Comparison of ENCODE assay signal across 18 cellular contexts in the genomic region with DNA sequence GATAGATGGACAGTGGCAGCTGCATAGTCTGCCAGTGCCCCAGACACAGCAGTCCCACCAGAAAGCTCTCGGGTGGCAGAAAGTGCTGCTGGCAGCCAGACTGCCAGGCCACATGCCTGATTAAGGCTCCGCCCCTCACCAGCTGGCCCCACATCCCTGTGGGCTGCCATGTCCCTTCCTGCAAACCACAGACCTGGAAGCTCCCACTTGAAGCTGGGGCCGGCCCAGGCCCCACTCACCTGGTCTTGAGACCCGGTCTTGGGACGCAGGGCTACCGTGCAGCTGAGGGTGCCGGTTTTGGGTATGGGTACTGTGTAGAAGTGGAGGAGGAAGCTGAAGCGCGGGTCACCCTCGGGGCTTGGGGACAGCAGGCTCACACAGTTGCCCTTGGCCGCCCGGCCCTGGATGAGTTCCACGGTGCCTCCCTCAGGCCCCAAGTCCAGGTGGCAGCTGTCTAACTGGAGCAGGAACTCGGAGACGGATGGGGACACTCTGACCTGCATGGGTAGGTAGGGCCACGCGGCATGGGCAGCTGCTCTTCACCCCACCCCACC. TPM values are rescaled to one million over a fixed set of nuclear protein-coding genes. Genes with fewer than 3 reads are reported as not detected.
DNase-seq lines count a peak whose midpoint lies in the region; ATAC-seq, FAIRE-seq and TF ChIP-seq lines count a peak whose summit lies in the region.
"Had no signal": no experiment of that assay in that cellular context is flagged by ENCODE, and none has a peak within 500 bp of the region (broad histone marks: within the 10 kb centered on the region; RNA-seq: fewer than 3 reads in every experiment).

No MANE protein-coding gene starts in this region.

- peaks cover 8% of the 10 kb centered on the region; the same call in 1 of the 2 replicates for H3K36me3 Mint-ChIP-seq in WTC11

- H2AFZ ChIP-seq in smooth muscle cell (ENCODE audit: low read depth), result no peak overlapping the region

- no peak overlapping the region for H3K9ac ChIP-seq in smooth muscle cell (ENCODE audit: low read depth)

- H3K27ac ChIP-seq in A549 (no peak overlapping the region), smooth muscle cell (ENCODE audit: low read depth) (no peak overlapping the region), testis (peak overlapping the region in 1 of 2 donors; percentile 66)
- H3K27ac ChIP-seq: Peyer's patch, uterus had no signal

- H3K27me3 Mint-ChIP-seq in WTC11 (ENCODE audit: low read depth), result no peaks in the 10 kb centered on the region
- H3K27me3 Mint-ChIP-seq: B cell; stimulated activated memory B cell treated with anti-CD40 and anti-IgM and Interleukin-4, amounts not matched to agents 10 μg/mL and 1 μg/mL and 100 μg/mL, for 72 hours had no signal

- H3K4me1 ChIP-seq in A549, result no peaks in the 10 kb centered on the region
- H3K4me1 ChIP-seq in smooth muscle cell (ENCODE audit: low read depth), result no peaks in the 10 kb centered on the region
- H3K4me1 ChIP-seq in testis, result peaks cover 15% of the 10 kb centered on the region
- H3K4me1 ChIP-seq: breast epithelium, Peyer's patch, uterus had no signal

- no peaks in the 10 kb centered on the region for H3K9me3 ChIP-seq in A549
- no peaks in the 10 kb centered on the region for H3K9me3 ChIP-seq in smooth muscle cell (replicated peaks; ENCODE audit: low read depth)
- H3K9me3 ChIP-seq in testis, result no peaks in the 10 kb centered on the region
- H3K9me3 ChIP-seq: breast epithelium, Peyer's patch, uterus had no signal

- no peaks in the 10 kb centered on the region for H3K4me1 Mint-ChIP-seq in WTC11
- H3K4me1 Mint-ChIP-seq: B cell; stimulated activated memory B cell treated with anti-CD40 and anti-IgM and Interleukin-4, amounts not matched to agents 10 μg/mL and 1 μg/mL and 100 μg/mL, for 72 hours had no signal

- no peak for FAIRE-seq in A549 (lab: Jason Lieb, UNC)
- FAIRE-seq: GM12891, islet of Langerhans had no signal

- H3K4me2 ChIP-seq in A549 (no peak overlapping the region), smooth muscle cell (no peak overlapping the region)

- H3K4me3 ChIP-seq in A549, result no peak overlapping the region
- H3K4me3 ChIP-seq in smooth muscle cell, result no peak overlapping the region
- H3K4me3 ChIP-seq in testis, result no peak overlapping the region
- H3K4me3 ChIP-seq: breast epithelium, Peyer's patch, uterus had no signal

- no peaks in the 10 kb centered on the region for H3K79me2 ChIP-seq in smooth muscle cell (ENCODE audit: low read depth)

- no peak for TF ChIP-seq RAD21 in A549 (conservative IDR thresholded peaks at IDR 0.05 in 1 of 2, IDR thresholded peaks at IDR 0.05 in 1 of 2)

- POLR2A ChIA-PET in A549 (lab: Yijun Ruan, JAX), result interaction anchor here (1.0 kb wide), 1 partner anchor 15 kb away, joined by 4 read pairs; a partner anchor contains a TSS
- POLR2A ChIA-PET in WTC11 (lab: Charles Lee), result no interaction called here

- TF ChIP-seq POLR2A in A549 (IDR thresholded peaks at IDR 0.05; ENCODE audit: low read length) (no peak), testis (IDR thresholded peaks at IDR 0.05) (no peak)

- H3F3A ChIP-seq in smooth muscle cell (ENCODE audit: low read depth), result no peaks in the 10 kb centered on the region

- CTCF ChIA-PET in A549 (lab: Yijun Ruan, JAX), result interaction anchor here (1.0 to 3.2 kb wide), 8 partner anchors 9 to 83 kb away, joined by 3 to 22 read pairs (median 4); a partner anchor contains a TSS
- CTCF ChIA-PET in WTC11 (lab: Charles Lee), result interaction anchor here (3.5 kb wide), 1 partner anchor 52 kb away, joined by 16 read pairs; no protein-coding TSS in a partner anchor

- H4K20me1 ChIP-seq in smooth muscle cell (ENCODE audit: low read depth), result no peaks in the 10 kb centered on the region

- intact Hi-C loops in testis (cut with DNase I; ENCODE audit: low total_unique reads), result no loop called here

- 97% methylated on average over 14 of the region's 17 CpGs for WGBS in A549 (ENCODE audit: missing lambda C conversion rate)
- WGBS in smooth muscle cell (ENCODE audit: low lambda C conversion rate), result 87% methylated on average over 17 of the region's 17 CpGs
- 49 to 69% methylated on average over 7 to 17 of the region's 17 CpGs for WGBS in testis, 2 donors

- H3K4me3 Mint-ChIP-seq in WTC11, result no peak overlapping the region
- H3K4me3 Mint-ChIP-seq: B cell; stimulated activated memory B cell treated with anti-CD40 and anti-IgM and Interleukin-4, amounts not matched to agents 10 μg/mL and 1 μg/mL and 100 μg/mL, for 72 hours had no signal

- H3K9me3 Mint-ChIP-seq in WTC11, result no peaks in the 10 kb centered on the region
- H3K9me3 Mint-ChIP-seq: stimulated activated memory B cell treated with anti-CD40 and anti-IgM and Interleukin-4, amounts not matched to agents 10 μg/mL and 1 μg/mL and 100 μg/mL, for 72 hours had no signal

- no peak for TF ChIP-seq EP300 in A549 (IDR thresholded peaks at IDR 0.05)

- H3K27ac Mint-ChIP-seq in WTC11, result 0 out of 2 replicates have a peak overlapping the region, but pooled peaks have one; percentile 11
- H3K27ac Mint-ChIP-seq: B cell; stimulated activated memory B cell treated with anti-CD40 and anti-IgM and Interleukin-4, amounts not matched to agents 10 μg/mL and 1 μg/mL and 100 μg/mL, for 72 hours had no signal

- ATAC-seq in A549, result peak; percentile 9 to 24; a peak in 4 of 6 replicates
- no peak for ATAC-seq in WTC11
- no peak for ATAC-seq in GM19397 (IDR thresholded peaks at IDR 0.05; ENCODE audit: unreplicated experiment)
- ATAC-seq in GM21528 (IDR thresholded peaks at IDR 0.05; ENCODE audit: low FRiP score, unreplicated experiment), result no peak
- ATAC-seq: stimulated activated memory B cell treated with anti-CD40 and anti-IgM and Interleukin-4, amounts not matched to agents 10 μg/mL and 1 μg/mL and 100 μg/mL, for 72 hours had no signal

- no peak for DNase-seq in A549 (ENCODE audit: low read depth in 1 of 2, low spot score in 1 of 2)
- DNase-seq in DMS 273 (lab: John Stamatoyannopoulos, UW; ENCODE audit: unreplicated experiment), result peak; percentile 86
- no peak for DNase-seq in WTC11 (ENCODE audit: low spot score)
- DNase-seq in left kidney (ENCODE audit: low read depth, low spot score), result peak; percentile 60
- no peak for DNase-seq in smooth muscle cell (lab: John Stamatoyannopoulos, UW; ENCODE audit: unreplicated experiment)
- no peak for DNase-seq in testis
- DNase-seq: activated CD4-positive, alpha-beta T cell treated with anti-CD3 and anti-CD28 coated beads, Interleukin-2, amount 50 U/mL, for 4 hours; NCI-H446 treated with DMSO at 0.1 percent for 48 hours; stimulated activated CD4-positive, alpha-beta T cell treated with anti-CD3 and anti-CD28 coated beads, Interleukin-4, amount 100 ng/mL, for 24 hours; uterus had no signal

- H3K27me3 ChIP-seq in smooth muscle cell (ENCODE audit: low read depth) (no peaks in the 10 kb centered on the region), testis (no peaks in the 10 kb centered on the region)
- H3K27me3 ChIP-seq: breast epithelium, Peyer's patch, uterus had no signal

- no peak for TF ChIP-seq CTCF in A549 (IDR thresholded peaks at IDR 0.05)
- no peak for TF ChIP-seq CTCF in WTC11 (IDR thresholded peaks at IDR 0.05)
- TF ChIP-seq CTCF in smooth muscle cell (IDR thresholded peaks at IDR 0.05; ENCODE audit: borderline replicate concordance, insufficient read depth, poor library complexity, severe bottlenecking), result no peak
- TF ChIP-seq CTCF in testis (IDR thresholded peaks at IDR 0.05), result no peak

- H3K36me3 ChIP-seq in smooth muscle cell (ENCODE audit: low read depth) (no peaks in the 10 kb centered on the region), testis (ENCODE audit: low read depth, missing control alignments) (no peaks in the 10 kb centered on the region)
- H3K36me3 ChIP-seq: uterus had no signal

RNA-seq across cellular contexts. Expression of a gene that starts 15.3 kb away (rescaled TPM):
- polyA plus RNA-seq in A549 (2011; rRNA removed) (28.8 and 33.4 TPM in 2 replicates), A549 (2017; fragmentation: RNase III; extraction: RNeasy Plus Mini Kit Qiagen cat#74134 plus additional on column Dnase treatment) (48.5 to 54.3 TPM (median 48.5 TPM) in 3 replicates), smooth muscle cell (26.2 and 34.9 TPM in 2 replicates), testis (ENCODE audit: insufficient read depth, low read depth, low replicate concordance) (37.9 TPM)
- polyA plus RNA-seq in A549 (2012; cell fraction: cytosol; rRNA removed), result 58.4 and 73.6 TPM in 2 replicates
- polyA plus RNA-seq in A549 (2012; cell fraction: nucleus; rRNA removed), result 162 and 204 TPM in 2 replicates
- 49.9 and 61.5 TPM in 2 replicates for polyA minus RNA-seq in A549 (2011; rRNA and poly(A)+ RNA removed)
- total RNA-seq in WTC11 (2021) (67.7 to 81.7 TPM (median 69.3 TPM) in 3 replicates), smooth muscle cell (9.2 and 12.9 TPM in 2 replicates), testis (100 to 1,000 TPM in 1 of 2 donors, 10 to 100 TPM in 1; 99.3 to 105 TPM)

RNA-seq across cellular contexts. Expression of a gene that starts 32.1 kb away (rescaled TPM):
- polyA plus RNA-seq in A549 (2011; rRNA removed), result 45.7 and 46.7 TPM in 2 replicates
- 54.0 and 66.1 TPM in 2 replicates for polyA plus RNA-seq in A549 (2012; cell fraction: cytosol; rRNA removed)
- polyA plus RNA-seq in A549 (2012; cell fraction: nucleus; rRNA removed), result 121 and 140 TPM in 2 replicates
- polyA plus RNA-seq in A549 (2017; fragmentation: RNase III; extraction: RNeasy Plus Mini Kit Qiagen cat#74134 plus additional on column Dnase treatment), result 35.3 to 46.2 TPM (median 43.8 TPM) in 3 replicates
- 50.3 and 61.2 TPM in 2 replicates for polyA minus RNA-seq in A549 (2011; rRNA and poly(A)+ RNA removed)
- 106 to 111 TPM (median 107 TPM) in 3 replicates for total RNA-seq in WTC11 (2021)
- 38.2 and 48.0 TPM in 2 replicates for total RNA-seq in smooth muscle cell
- 61.4 and 68.6 TPM in 2 replicates for polyA plus RNA-seq in smooth muscle cell
- 100 to 1,000 TPM; 136 to 163 TPM for total RNA-seq in testis
- polyA plus RNA-seq in testis (ENCODE audit: insufficient read depth, low read depth, low replicate concordance), result 77.1 TPM

RNA-seq across cellular contexts. Expression of a gene that starts 36.5 kb away (rescaled TPM):
- polyA plus RNA-seq in A549 (2011; rRNA removed) (not detected in 2 replicates), A549 (2017; fragmentation: RNase III; extraction: RNeasy Plus Mini Kit Qiagen cat#74134 plus additional on column Dnase treatment) (0.03 to 0.15 TPM (median 0.08 TPM) in 3 replicates), smooth muscle cell (42.4 and 54.1 TPM in 2 replicates), testis (ENCODE audit: insufficient read depth, low read depth, low replicate concordance) (144 TPM)
- 0.01 and 0.05 TPM in 2 replicates for polyA plus RNA-seq in A549 (2012; cell fraction: cytosol; rRNA removed)
- polyA plus RNA-seq in A549 (2012; cell fraction: nucleus; rRNA removed), result 0.17 TPM in 1 of 2 replicates, not detected in the other
- polyA minus RNA-seq in A549 (2011; rRNA and poly(A)+ RNA removed), result not detected in 2 replicates
- total RNA-seq in WTC11 (2021) (3.7 to 4.4 TPM (median 4.2 TPM) in 3 replicates), smooth muscle cell (11.1 and 12.6 TPM in 2 replicates), testis (100 to 1,000 TPM; 132 to 214 TPM)

RNA-seq across cellular contexts. Expression of a gene that starts 39.5 kb away (rescaled TPM):
- 0.06 and 0.11 TPM in 2 replicates for polyA plus RNA-seq in A549 (2011; rRNA removed)
- 0.04 and 0.12 TPM in 2 replicates for polyA plus RNA-seq in A549 (2012; cell fraction: cytosol; rRNA removed)
- 0.12 TPM in 1 of 2 replicates, not detected in the other for polyA plus RNA-seq in A549 (2012; cell fraction: nucleus; rRNA removed)
- polyA plus RNA-seq in A549 (2017; fragmentation: RNase III; extraction: RNeasy Plus Mini Kit Qiagen cat#74134 plus additional on column Dnase treatment), result 0.04 to 0.08 TPM (median 0.06 TPM) in 3 replicates
- polyA minus RNA-seq in A549 (2011; rRNA and poly(A)+ RNA removed), result 0.33 TPM in 1 of 2 replicates, not detected in the other
- total RNA-seq in WTC11 (2021), result 3.3 to 5.4 TPM (median 3.4 TPM) in 3 replicates
- total RNA-seq in smooth muscle cell, result 1.5 TPM in 1 of 2 replicates, not detected in the other
- 0.54 and 0.83 TPM in 2 replicates for polyA plus RNA-seq in smooth muscle cell
- 1 to 10 TPM; 6.6 to 9.6 TPM for total RNA-seq in testis
- 8.8 TPM for polyA plus RNA-seq in testis (ENCODE audit: insufficient read depth, low read depth, low replicate concordance)

RNA-seq across cellular contexts. Expression of a gene that starts 59.5 kb away (rescaled TPM):
- polyA plus RNA-seq in A549 (2011; rRNA removed) (30.0 and 33.6 TPM in 2 replicates), A549 (2017; fragmentation: RNase III; extraction: RNeasy Plus Mini Kit Qiagen cat#74134 plus additional on column Dnase treatment) (31.9 to 38.2 TPM (median 31.9 TPM) in 3 replicates), smooth muscle cell (97.8 and 115 TPM in 2 replicates), testis (ENCODE audit: insufficient read depth, low read depth, low replicate concordance) (154 TPM)
- polyA plus RNA-seq in A549 (2012; cell fraction: cytosol; rRNA removed), result 75.1 and 94.3 TPM in 2 replicates
- 47.3 and 77.3 TPM in 2 replicates for polyA plus RNA-seq in A549 (2012; cell fraction: nucleus; rRNA removed)
- 14.8 and 18.0 TPM in 2 replicates for polyA minus RNA-seq in A549 (2011; rRNA and poly(A)+ RNA removed)
- total RNA-seq in WTC11 (2021) (27.5 to 34.9 TPM (median 34.4 TPM) in 3 replicates), smooth muscle cell (22.2 and 52.4 TPM in 2 replicates), testis (100 to 1,000 TPM in 1 of 2 donors, 10 to 100 TPM in 1; 86.7 to 103 TPM)

Comparison
In these comparisons a context has a peak if more than half of its experiments do, and no peak if none do; other contexts are left out.
1. ATAC-seq: peak in A549 (2 of 2); none in WTC11 (single experiment), GM19397 (single experiment) and GM21528 (single experiment).
2. DNase-seq: peak in DMS 273 (single experiment) and left kidney (single experiment); none in A549 (0 of 2), WTC11 (single experiment), smooth muscle cell (single experiment) and testis (single experiment).